1 cellular context compared by ENCODE assay signal in genomic region chr10:28915989-28916588, GRCh38.
TF ChIP-seq lines count a peak whose summit lies in the region.

No MANE protein-coding gene starts in this region.

TF ChIP-seq in HepG2, 621 proteins besides CTCF, POLR2A, EP300 and RAD21 (continued from another document and continues in another):
- TF ChIP-seq PRDM10 (CRISPR knock-in tag; IDR thresholded peaks at IDR 0.05; ENCODE audit: low read depth) (peak; percentile 66; the same call in 1 of the 2 replicates), ZSCAN21 (CRISPR knock-in tag; IDR thresholded peaks at IDR 0.05; ENCODE audit: borderline replicate concordance) (peak; percentile 57), RBAK (CRISPR knock-in tag; IDR thresholded peaks at IDR 0.05) (peak; percentile 82), GATAD2A (CRISPR knock-in tag; IDR thresholded peaks at IDR 0.05) (peak; percentile 88), KAT8 (CRISPR knock-in tag; IDR thresholded peaks at IDR 0.05) (peak; percentile 66; the same call in 1 of the 2 replicates), PHB2 (IDR thresholded peaks at IDR 0.05; ENCODE audit: partially characterized antibody) (no peak), MIXL1 (CRISPR knock-in tag; IDR thresholded peaks at IDR 0.05) (peak; percentile 71), MBD4 (IDR thresholded peaks at IDR 0.05; ENCODE audit: borderline replicate concordance, low read length) (no peak; the same call in 1 of the 2 replicates), KDM2A (CRISPR knock-in tag; IDR thresholded peaks at IDR 0.05; ENCODE audit: borderline replicate concordance, low read depth) (0 out of 2 replicates have a peak, but pooled peaks have one; percentile 30), ZNF136 (CRISPR knock-in tag; IDR thresholded peaks at IDR 0.05; ENCODE audit: low read depth) (no peak), KDM5A (IDR thresholded peaks at IDR 0.05; ENCODE audit: borderline replicate concordance, low read length) (no peak), ZHX2 (IDR thresholded peaks at IDR 0.05; ENCODE audit: low read depth) (peak; percentile 47; the same call in 1 of the 2 replicates), ZHX2 (CRISPR knock-in tag; IDR thresholded peaks at IDR 0.05; ENCODE audit: borderline replicate concordance) (no peak), KDM6A (CRISPR knock-in tag; IDR thresholded peaks at IDR 0.05; ENCODE audit: low read depth) (peak; percentile 67), GATA4 (IDR thresholded peaks at IDR 0.05; ENCODE audit: borderline replicate concordance, low read depth) (peak; percentile 55; the same call in 1 of the 2 replicates), SIX4 (CRISPR knock-in tag; IDR thresholded peaks at IDR 0.05) (peak; percentile 23; the same call in 1 of the 2 replicates), NFKBIZ (CRISPR knock-in tag; IDR thresholded peaks at IDR 0.05) (no peak), MXI1 (IDR thresholded peaks at IDR 0.05; ENCODE audit: borderline replicate concordance, low read depth, low read length) (no peak), RARA (CRISPR knock-in tag; IDR thresholded peaks at IDR 0.05) (peak; percentile 58), KMT2B (CRISPR knock-in tag; IDR thresholded peaks at IDR 0.05) (peak; percentile 66; the same call in 1 of the 2 replicates), ARID4A (CRISPR knock-in tag; IDR thresholded peaks at IDR 0.05; ENCODE audit: borderline replicate concordance) (peak; percentile 41; the same call in 1 of the 2 replicates), MIER3 (CRISPR knock-in tag; IDR thresholded peaks at IDR 0.05; ENCODE audit: borderline replicate concordance) (peak; percentile 87; the same call in 1 of the 2 replicates), DPF2 (CRISPR knock-in tag; IDR thresholded peaks at IDR 0.05; ENCODE audit: borderline replicate concordance, low read depth) (peak; percentile 75; the same call in 1 of the 2 replicates), CREB3 (CRISPR knock-in tag; IDR thresholded peaks at IDR 0.05) (no peak), ZNF230 (CRISPR knock-in tag; IDR thresholded peaks at IDR 0.05) (0 out of 2 replicates have a peak, but pooled peaks have one; percentile 41), MED8 (CRISPR knock-in tag; IDR thresholded peaks at IDR 0.05; ENCODE audit: insufficient replicate concordance) (no peak), NFAT5 (CRISPR knock-in tag; IDR thresholded peaks at IDR 0.05) (no peak), PHF8 (CRISPR knock-in tag; IDR thresholded peaks at IDR 0.05) (peak; percentile 39; the same call in 1 of the 2 replicates), REPIN1 (CRISPR knock-in tag; IDR thresholded peaks at IDR 0.05; ENCODE audit: borderline replicate concordance, low read depth) (peak; percentile 33; the same call in 1 of the 2 replicates), MEIS2 (CRISPR knock-in tag; IDR thresholded peaks at IDR 0.05) (peak; percentile 32; the same call in 1 of the 2 replicates), ZSCAN29 (CRISPR knock-in tag; conservative IDR thresholded peaks at IDR 0.05) (peak; percentile 98), PAXIP1 (CRISPR knock-in tag; conservative IDR thresholded peaks at IDR 0.05) (peak; percentile 92)
